ENCODE assay signal across 32 cellular contexts in the genomic region with DNA sequence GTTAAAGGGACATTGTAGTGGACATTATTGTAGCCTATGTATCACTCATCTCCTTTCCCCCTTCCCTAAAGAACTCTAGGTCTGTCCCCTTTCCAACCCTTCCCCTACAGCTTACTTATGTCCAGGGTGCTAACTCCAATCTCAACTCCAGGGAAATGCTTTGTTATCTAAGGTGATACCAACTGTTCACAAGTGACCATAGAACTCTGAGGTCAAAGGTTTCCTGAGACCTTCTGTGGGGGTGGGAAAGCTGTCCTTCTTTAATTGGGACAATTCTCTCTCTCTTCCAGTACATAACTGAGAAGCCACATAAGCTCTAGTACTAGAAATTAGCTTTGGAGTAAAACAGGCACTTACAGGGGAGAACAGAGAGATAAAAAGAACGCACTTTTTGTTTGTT.
"Had no signal": no experiment of that assay in that cellular context is flagged by ENCODE, and none has a peak within 500 bp of the region (broad histone marks: within the 10 kb centered on the region; RNA-seq: fewer than 3 reads in every experiment).

No MANE protein-coding gene starts in this region.

- H3K4me2 ChIP-seq: smooth muscle cell had no signal

- H3K27ac ChIP-seq: heart left ventricle, lower lobe of right lung, neutrophil, prostate gland, sigmoid colon, stomach, testis, thyroid gland, transverse colon, upper lobe of left lung, vagina had no signal

- H3K36me3 Mint-ChIP-seq: immature natural killer cell had no signal

- H3K4me1 ChIP-seq: prostate gland had no signal

- DNase-seq: heart left ventricle; hypothalamus; immature natural killer cell; kidney; left colon; left ventricle myocardium superior; lower lobe of right lung; mammary epithelial cell; mesenchymal stem cell; naive thymus-derived CD8-positive, alpha-beta T cell; occipital lobe; retina; right cardiac atrium; sigmoid colon; stimulated activated CD4-positive, alpha-beta T cell treated with anti-CD3 and anti-CD28 coated beads, Interleukin-1b, Interleukin-23, amount 100 ng/mL, for 48 hours; stimulated activated CD4-positive, alpha-beta T cell treated with anti-CD3 and anti-CD28 coated beads, Interleukin-2, amount 100 ng/mL, for 48 hours; stimulated activated CD4-positive, alpha-beta T cell treated with anti-CD3 and anti-CD28 coated beads, Interleukin-4, amount 100 ng/mL, for 4 hours; stimulated activated CD8-positive, alpha-beta memory T cell treated with anti-CD3 and anti-CD28 coated beads, Interleukin-4, amount 100 ng/mL, for 48 hours; stimulated activated naive CD8-positive, alpha-beta T cell treated with anti-CD3 and anti-CD28 coated beads, Interleukin-15, Interleukin-2, amounts not matched to agents 100 U/mL and 50 U/mL, for 24 hours; stomach; testis; thyroid gland; transverse colon; upper lobe of left lung had no signal

- H3K4me3 Mint-ChIP-seq: immature natural killer cell; naive thymus-derived CD8-positive, alpha-beta T cell; nephron; neural crest cell; stimulated activated memory B cell treated with anti-CD40 and anti-IgM and Interleukin-4, amounts not matched to agents 10 μg/mL and 1 μg/mL and 100 μg/mL, for 72 hours had no signal

- H3K4me3 ChIP-seq: heart left ventricle, lower lobe of right lung, prostate gland, sigmoid colon, smooth muscle cell, stomach, testis, thyroid gland, transverse colon, upper lobe of left lung, vagina had no signal

- ATAC-seq: heart left ventricle; left colon; left ventricle myocardium superior; lower lobe of right lung; naive thymus-derived CD8-positive, alpha-beta T cell; right cardiac atrium; stimulated activated memory B cell treated with anti-CD40 and anti-IgM and Interleukin-4, amounts not matched to agents 10 μg/mL and 1 μg/mL and 100 μg/mL, for 72 hours; stimulated activated naive CD8-positive, alpha-beta T cell treated with anti-CD3 and anti-CD28 coated beads, Interleukin-15, Interleukin-2, amounts not matched to agents 100 U/mL and 50 U/mL, for 24 hours had no signal

- H3K27me3 ChIP-seq: heart left ventricle, neutrophil, sigmoid colon, stomach, testis, thyroid gland, transverse colon, upper lobe of left lung, vagina had no signal

- H3K27ac Mint-ChIP-seq: immature natural killer cell; nephron; stimulated activated memory B cell treated with anti-CD40 and anti-IgM and Interleukin-4, amounts not matched to agents 10 μg/mL and 1 μg/mL and 100 μg/mL, for 72 hours had no signal

- H3K4me1 Mint-ChIP-seq: immature natural killer cell; nephron; neural crest cell; stimulated activated memory B cell treated with anti-CD40 and anti-IgM and Interleukin-4, amounts not matched to agents 10 μg/mL and 1 μg/mL and 100 μg/mL, for 72 hours had no signal

- H3K36me3 ChIP-seq: heart left ventricle, lower lobe of right lung, neutrophil, prostate gland, sigmoid colon, stomach, thyroid gland, upper lobe of left lung, vagina had no signal

- H3K27me3 Mint-ChIP-seq: naive thymus-derived CD8-positive, alpha-beta T cell; stimulated activated memory B cell treated with anti-CD40 and anti-IgM and Interleukin-4, amounts not matched to agents 10 μg/mL and 1 μg/mL and 100 μg/mL, for 72 hours had no signal

- FAIRE-seq: islet of Langerhans, kidney had no signal

- H3K9me3 ChIP-seq: lower lobe of right lung, neutrophil, prostate gland, sigmoid colon, testis, thyroid gland, upper lobe of left lung, vagina had no signal
